7 cellular contexts compared by ENCODE assay signal in the genomic region with DNA sequence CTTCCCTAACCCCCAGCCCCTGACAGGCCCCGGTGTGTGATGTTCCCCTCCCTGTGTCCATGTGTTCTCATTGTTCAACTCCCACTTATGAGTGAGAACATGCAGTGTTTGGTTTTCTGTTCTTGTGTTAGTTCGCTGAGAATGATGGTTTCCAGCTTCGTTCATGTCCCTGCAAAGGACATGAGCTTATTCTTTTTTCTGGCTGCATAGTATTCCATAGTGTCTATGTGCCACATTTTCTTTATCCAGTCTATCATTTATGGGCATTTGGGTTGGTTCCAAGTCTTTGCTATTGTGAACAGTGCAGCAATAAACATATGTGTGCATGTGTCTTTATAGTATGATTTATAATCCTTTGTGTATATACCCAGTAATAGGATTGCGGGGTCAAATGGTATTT.
A peak's percentile ranks its signal among the peaks of the same experiment; 100 is the strongest.
DNase-seq lines count a peak whose midpoint lies in the region; ATAC-seq, FAIRE-seq and TF ChIP-seq lines count a peak whose summit lies in the region.
"Not testable (repeated sequence)": the region's sequence is repeated elsewhere in the genome, so short reads cannot be mapped to it uniquely, and the experiment has no call there.

No MANE protein-coding gene starts in this region.

- POLR2A ChIA-PET in CD8-positive, alpha-beta memory T cell (lab: Charles Lee); activated CD8-positive, alpha-beta T cell treated with anti-CD3 and anti-CD28 coated beads, Interleukin-2, amount 10 ng/mL, durations not matched to agents 7 days and 5 days (lab: Charles Lee): not testable (repeated sequence)

- not testable (repeated sequence) for H3K9me3 Mint-ChIP-seq in CD8-positive, alpha-beta memory T cell; activated CD8-positive, alpha-beta T cell treated with anti-CD3 and anti-CD28 coated beads, Interleukin-2, amount 10 ng/mL, durations not matched to agents 7 days and 5 days (ENCODE audit: insufficient read depth)
- peaks cover 15% of the 10 kb centered on the region for H3K9me3 Mint-ChIP-seq in T-helper 2 cell treated with Interferon-gamma antibody and Interleukin-4, amounts not matched to agents 5 μg/mL and 100 μg/mL, for 36 hours
- peaks cover 13% of the 10 kb centered on the region for H3K9me3 Mint-ChIP-seq in activated T-helper 2 cell treated with anti-CD3 and anti-CD28 coated beads, Interferon-gamma antibody, Interleukin-2, Interleukin-4, amounts not matched to agents 10 μg/mL and 5 μg/mL and 100 μg/mL, durations not matched to agents 14 hours and 24 hours and 36 hours
- H3K9me3 Mint-ChIP-seq in astrocyte (ENCODE audit: unreplicated experiment) (peaks cover 10% of the 10 kb centered on the region), naive B cell (peaks cover 2 to 16% (median 7%) of the 10 kb centered on the region in 7 donors)

- ATAC-seq in activated CD8-positive, alpha-beta T cell treated with anti-CD3 and anti-CD28 coated beads, Interleukin-2, amount 10 ng/mL, durations not matched to agents 7 days and 5 days; naive B cell (ENCODE audit: low read depth in 2 of 2): not testable (repeated sequence)

- not testable (repeated sequence) for H3K27ac ChIP-seq in CD8-positive, alpha-beta memory T cell (ENCODE audit: low read depth, low read length); astrocyte (ENCODE audit: low read depth, low read length)

- FAIRE-seq in astrocyte (lab: Jason Lieb, UNC), result not testable (repeated sequence)

- H3K4me3 Mint-ChIP-seq in CD8-positive, alpha-beta memory T cell, result peak overlapping the region in 5 of 7 donors; percentile 33 to 87 (median 50)
- peak overlapping the region; percentile 52 for H3K4me3 Mint-ChIP-seq in T-helper 2 cell treated with Interferon-gamma antibody and Interleukin-4, amounts not matched to agents 5 μg/mL and 100 μg/mL, for 36 hours
- peak overlapping the region; percentile 66 for H3K4me3 Mint-ChIP-seq in activated CD8-positive, alpha-beta T cell treated with anti-CD3 and anti-CD28 coated beads, Interleukin-2, amount 10 ng/mL, durations not matched to agents 7 days and 5 days
- H3K4me3 Mint-ChIP-seq in activated T-helper 2 cell treated with anti-CD3 and anti-CD28 coated beads, Interferon-gamma antibody, Interleukin-2, Interleukin-4, amounts not matched to agents 10 μg/mL and 5 μg/mL and 100 μg/mL, durations not matched to agents 14 hours and 24 hours and 36 hours (ENCODE audit: low read depth), result peak overlapping the region; percentile 69
- not testable (repeated sequence) for H3K4me3 Mint-ChIP-seq in astrocyte (ENCODE audit: unreplicated experiment)
- H3K4me3 Mint-ChIP-seq in naive B cell, result peak overlapping the region in 5 of 8 donors; percentile 15 to 80 (median 56)

- not testable (repeated sequence) for H3K36me3 ChIP-seq in CD8-positive, alpha-beta memory T cell (ENCODE audit: insufficient read depth, low read length); astrocyte (ENCODE audit: insufficient read depth, low read length)

- H3K27me3 Mint-ChIP-seq in CD8-positive, alpha-beta memory T cell, result peaks cover 0 to 12% of the 10 kb centered on the region in 2 donors
- not testable (repeated sequence) for H3K27me3 Mint-ChIP-seq in T-helper 2 cell treated with Interferon-gamma antibody and Interleukin-4, amounts not matched to agents 5 μg/mL and 100 μg/mL, for 36 hours (ENCODE audit: low read depth); activated CD8-positive, alpha-beta T cell treated with anti-CD3 and anti-CD28 coated beads, Interleukin-2, amount 10 ng/mL, durations not matched to agents 7 days and 5 days (ENCODE audit: low read depth); activated T-helper 2 cell treated with anti-CD3 and anti-CD28 coated beads, Interferon-gamma antibody, Interleukin-2, Interleukin-4, amounts not matched to agents 10 μg/mL and 5 μg/mL and 100 μg/mL, durations not matched to agents 14 hours and 24 hours and 36 hours (ENCODE audit: low read depth); astrocyte (ENCODE audit: low read depth, unreplicated experiment); naive B cell

- CTCF ChIA-PET in CD8-positive, alpha-beta memory T cell (lab: Charles Lee); activated CD8-positive, alpha-beta T cell treated with anti-CD3 and anti-CD28 coated beads, Interleukin-2, amount 10 ng/mL, durations not matched to agents 7 days and 5 days (lab: Charles Lee): not testable (repeated sequence)

- not testable (repeated sequence) for H3K9me3 ChIP-seq in CD8-positive, alpha-beta memory T cell (ENCODE audit: low read length); astrocyte (ENCODE audit: insufficient read depth, low read depth, low read length)

- H3K4me3 ChIP-seq in CD8-positive, alpha-beta memory T cell (ENCODE audit: low read length); astrocyte (ENCODE audit: insufficient read depth, low read depth, low read length): not testable (repeated sequence)

- H3K4me1 ChIP-seq in CD8-positive, alpha-beta memory T cell (ENCODE audit: insufficient read depth, low read length), result not testable (repeated sequence)
- H3K4me1 ChIP-seq in astrocyte (ENCODE audit: insufficient read depth, low read length), result peaks cover 10% of the 10 kb centered on the region

- H3K36me3 Mint-ChIP-seq in CD8-positive, alpha-beta memory T cell, result peaks cover 4 to 24% (median 8%) of the 10 kb centered on the region in 3 donors
- H3K36me3 Mint-ChIP-seq in T-helper 2 cell treated with Interferon-gamma antibody and Interleukin-4, amounts not matched to agents 5 μg/mL and 100 μg/mL, for 36 hours (ENCODE audit: low read depth), result peaks cover 23% of the 10 kb centered on the region
- peaks cover 42% of the 10 kb centered on the region for H3K36me3 Mint-ChIP-seq in activated CD8-positive, alpha-beta T cell treated with anti-CD3 and anti-CD28 coated beads, Interleukin-2, amount 10 ng/mL, durations not matched to agents 7 days and 5 days (ENCODE audit: low read depth)
- H3K36me3 Mint-ChIP-seq in activated T-helper 2 cell treated with anti-CD3 and anti-CD28 coated beads, Interferon-gamma antibody, Interleukin-2, Interleukin-4, amounts not matched to agents 10 μg/mL and 5 μg/mL and 100 μg/mL, durations not matched to agents 14 hours and 24 hours and 36 hours (ENCODE audit: low read depth), result peaks cover 32% of the 10 kb centered on the region
- H3K36me3 Mint-ChIP-seq in astrocyte (ENCODE audit: low read depth, unreplicated experiment); naive B cell: not testable (repeated sequence)

- not testable (repeated sequence) for DNase-seq in CD8-positive, alpha-beta memory T cell; T-helper 2 cell treated with Interferon-gamma antibody and Interleukin-4, amounts not matched to agents 5 μg/mL and 100 μg/mL, for 36 hours (ENCODE audit: low spot score); activated CD8-positive, alpha-beta T cell treated with anti-CD3 and anti-CD28 coated beads, Interleukin-2, amount 10 ng/mL, durations not matched to agents 7 days and 5 days; activated T-helper 2 cell treated with anti-CD3 and anti-CD28 coated beads, Interferon-gamma antibody, Interleukin-2, Interleukin-4, amounts not matched to agents 10 μg/mL and 5 μg/mL and 100 μg/mL, durations not matched to agents 14 hours and 24 hours and 36 hours (ENCODE audit: low spot score); astrocyte (ENCODE audit: low read depth); naive B cell
- peak; percentile 10 for DNase-seq in stimulated activated CD8-positive, alpha-beta memory T cell treated with anti-CD3 and anti-CD28 coated beads, Interleukin-4, amount 100 ng/mL, for 48 hours

- peak overlapping the region; percentile 43 to 95 (median 90) for H3K27ac Mint-ChIP-seq in CD8-positive, alpha-beta memory T cell
- H3K27ac Mint-ChIP-seq in T-helper 2 cell treated with Interferon-gamma antibody and Interleukin-4, amounts not matched to agents 5 μg/mL and 100 μg/mL, for 36 hours, result peak overlapping the region; percentile 90
- peak overlapping the region; percentile 90 for H3K27ac Mint-ChIP-seq in activated CD8-positive, alpha-beta T cell treated with anti-CD3 and anti-CD28 coated beads, Interleukin-2, amount 10 ng/mL, durations not matched to agents 7 days and 5 days
- H3K27ac Mint-ChIP-seq in activated T-helper 2 cell treated with anti-CD3 and anti-CD28 coated beads, Interferon-gamma antibody, Interleukin-2, Interleukin-4, amounts not matched to agents 10 μg/mL and 5 μg/mL and 100 μg/mL, durations not matched to agents 14 hours and 24 hours and 36 hours, result peak overlapping the region; percentile 78
- peak overlapping the region; percentile 26 for H3K27ac Mint-ChIP-seq in astrocyte (ENCODE audit: unreplicated experiment)
- H3K27ac Mint-ChIP-seq in naive B cell, result peak overlapping the region in 4 of 6 donors; percentile 4 to 95 (median 82)

- not testable (repeated sequence) for H2AFZ ChIP-seq in astrocyte (ENCODE audit: low read depth, low read length)

- H3K4me2 ChIP-seq in astrocyte (ENCODE audit: low read length), result not testable (repeated sequence)

- not testable (repeated sequence) for TF ChIP-seq CTCF in astrocyte (IDR thresholded peaks at IDR 0.05; ENCODE audit: insufficient read depth, low read depth, low read length)

- H4K20me1 ChIP-seq in astrocyte (ENCODE audit: insufficient read depth, low read length), result not testable (repeated sequence)

- not testable (repeated sequence) for H3K79me2 ChIP-seq in astrocyte (ENCODE audit: insufficient read depth, low read length)

- H3K9ac ChIP-seq in astrocyte (ENCODE audit: low read length), result not testable (repeated sequence)

- intact Hi-C loops in activated T-helper 2 cell treated with anti-CD3 and anti-CD28 coated beads, Interferon-gamma antibody, Interleukin-2, Interleukin-4, amounts not matched to agents 10 μg/mL and 5 μg/mL and 100 μg/mL, durations not matched to agents 14 hours and 24 hours and 36 hours (cut with micrococcal nuclease), result not testable (repeated sequence)

- not testable (repeated sequence) for H3K27me3 ChIP-seq in CD8-positive, alpha-beta memory T cell (ENCODE audit: insufficient read depth, low read length, poor library complexity, severe bottlenecking); astrocyte (ENCODE audit: insufficient read depth, low read length)

- peaks cover 30 to 47% (median 33%) of the 10 kb centered on the region in 3 donors for H3K4me1 Mint-ChIP-seq in CD8-positive, alpha-beta memory T cell
- H3K4me1 Mint-ChIP-seq in T-helper 2 cell treated with Interferon-gamma antibody and Interleukin-4, amounts not matched to agents 5 μg/mL and 100 μg/mL, for 36 hours (ENCODE audit: low read depth), result peaks cover 19% of the 10 kb centered on the region
- H3K4me1 Mint-ChIP-seq in activated CD8-positive, alpha-beta T cell treated with anti-CD3 and anti-CD28 coated beads, Interleukin-2, amount 10 ng/mL, durations not matched to agents 7 days and 5 days (ENCODE audit: low read depth), result peaks cover 24% of the 10 kb centered on the region
- H3K4me1 Mint-ChIP-seq in activated T-helper 2 cell treated with anti-CD3 and anti-CD28 coated beads, Interferon-gamma antibody, Interleukin-2, Interleukin-4, amounts not matched to agents 10 μg/mL and 5 μg/mL and 100 μg/mL, durations not matched to agents 14 hours and 24 hours and 36 hours (ENCODE audit: low read depth), result peaks cover 21% of the 10 kb centered on the region
- peaks cover 21% of the 10 kb centered on the region for H3K4me1 Mint-ChIP-seq in astrocyte (ENCODE audit: low read depth, unreplicated experiment)
- peaks cover 9 to 24% (median 15%) of the 10 kb centered on the region in 3 donors for H3K4me1 Mint-ChIP-seq in naive B cell

Comparison
In these comparisons a context has a peak if more than half of its experiments do, and no peak if none do; other contexts are left out.
1. H3K27ac Mint-ChIP-seq: peak in every context shown above with its lines; median percentile 90 in CD8-positive, alpha-beta memory T cell; 90 in T-helper 2 cell treated with Interferon-gamma antibody and Interleukin-4, amounts not matched to agents 5 μg/mL and 100 μg/mL, for 36 hours; 90 in activated CD8-positive, alpha-beta T cell treated with anti-CD3 and anti-CD28 coated beads, Interleukin-2, amount 10 ng/mL, durations not matched to agents 7 days and 5 days; 82 in naive B cell; 78 in activated T-helper 2 cell treated with anti-CD3 and anti-CD28 coated beads, Interferon-gamma antibody, Interleukin-2, Interleukin-4, amounts not matched to agents 10 μg/mL and 5 μg/mL and 100 μg/mL, durations not matched to agents 14 hours and 24 hours and 36 hours; 26 in astrocyte.